9 cellular contexts compared by ENCODE assay signal in the genomic region with DNA sequence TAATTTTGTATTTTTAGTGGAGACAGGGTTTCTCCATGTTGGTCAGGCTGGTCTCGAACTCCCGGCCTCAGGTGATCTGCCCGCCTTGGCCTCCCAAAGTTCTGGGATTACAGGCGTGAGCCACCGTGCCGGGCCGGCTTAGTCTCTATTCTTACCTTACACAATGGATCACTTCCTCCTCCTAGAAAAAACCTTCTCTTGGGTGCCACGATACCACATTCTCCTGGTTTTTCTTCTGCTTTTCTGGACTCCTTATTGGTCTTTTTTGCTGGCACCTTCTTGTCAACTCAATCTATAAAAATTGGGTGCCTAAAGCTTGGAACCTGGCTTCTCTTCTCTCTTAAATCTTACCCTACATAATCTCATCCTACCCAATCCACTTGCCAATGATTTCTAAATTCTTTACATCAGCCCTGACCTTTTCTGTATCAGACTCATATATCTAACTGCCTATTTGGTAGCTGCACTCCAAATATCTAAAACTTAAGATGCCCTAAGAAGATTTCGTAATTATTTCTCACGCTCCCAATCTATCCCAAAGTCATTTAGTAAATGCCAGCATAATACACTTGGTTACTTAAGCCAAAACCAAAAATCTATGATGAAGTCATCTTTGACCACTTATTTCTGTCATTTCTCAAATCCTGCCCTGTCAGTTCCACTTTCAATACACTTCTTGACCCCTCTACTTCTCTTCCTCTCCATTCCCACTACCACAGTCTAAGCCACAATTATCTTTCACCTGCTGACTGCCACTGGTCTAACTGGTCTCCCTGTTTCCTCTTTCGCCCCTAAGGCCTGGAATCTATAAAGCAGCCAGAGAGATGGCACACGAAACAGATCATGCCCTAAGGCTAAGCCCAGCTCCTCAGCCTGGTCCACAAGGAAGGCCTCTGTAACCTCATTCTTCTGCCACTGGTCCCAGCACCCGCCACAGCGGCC. TPM values are rescaled to one million over a fixed set of nuclear protein-coding genes. Genes with fewer than 3 reads are reported as not detected.
DNase-seq lines count a peak whose midpoint lies in the region; ATAC-seq and TF ChIP-seq lines count a peak whose summit lies in the region.
"Had no signal": no experiment of that assay in that cellular context is flagged by ENCODE, and none has a peak within 500 bp of the region (broad histone marks: within the 10 kb centered on the region; RNA-seq: fewer than 3 reads in every experiment).

No MANE protein-coding gene starts in this region.

- peak overlapping the region; percentile 94 for H3K4me3 Mint-ChIP-seq in activated CD4-positive, alpha-beta memory T cell treated with anti-CD3 and anti-CD28 coated beads for 36 hours
- peak overlapping the region; percentile 92 to 97 (median 92) for H3K4me3 Mint-ChIP-seq in immature natural killer cell

- H3K27ac ChIP-seq in testis, result peak overlapping the region; percentile 95 to 98

- peaks cover 41% of the 10 kb centered on the region for H3K4me1 ChIP-seq in testis

- H3K36me3 Mint-ChIP-seq in activated CD4-positive, alpha-beta memory T cell treated with anti-CD3 and anti-CD28 coated beads for 36 hours, result peaks cover 30% of the 10 kb centered on the region
- H3K36me3 Mint-ChIP-seq in immature natural killer cell, result peaks cover 6 to 19% (median 11%) of the 10 kb centered on the region in 3 donors

- CTCF ChIA-PET in activated CD4-positive, alpha-beta memory T cell treated with anti-CD3 and anti-CD28 coated beads for 36 hours (lab: Charles Lee), result interaction anchor here (1.0 to 2.2 kb wide), 3 partner anchors 15 to 57 kb away, joined by 3 to 8 read pairs (median 8); a partner anchor contains a TSS
- CTCF ChIA-PET in GM10248 (lab: Yijun Ruan, JAX), result interaction anchor here (1.5 to 1.9 kb wide), 3 partner anchors 13 to 56 kb away, joined by 3 to 5 read pairs (median 3); no protein-coding TSS in a partner anchor

- intact Hi-C loops in activated CD4-positive, alpha-beta memory T cell treated with anti-CD3 and anti-CD28 coated beads for 36 hours (cut with micrococcal nuclease), result loop anchor here (5.0 to 10.0 kb wide), 3 partner anchors 56 to 548 kb away; a partner anchor contains a TSS
- intact Hi-C loops in testis (cut with DNase I; ENCODE audit: low total_unique reads), result loop anchor here (5.0 kb wide), 1 partner anchor 39 kb away; no protein-coding TSS in a partner anchor

- H3K4me1 Mint-ChIP-seq in activated CD4-positive, alpha-beta memory T cell treated with anti-CD3 and anti-CD28 coated beads for 36 hours (ENCODE audit: low read depth), result peaks cover 79% of the 10 kb centered on the region
- H3K4me1 Mint-ChIP-seq in immature natural killer cell, result peaks cover 54 to 76% of the 10 kb centered on the region in 2 donors

- H3K27me3 ChIP-seq in testis, result no peaks in the 10 kb centered on the region

- TF ChIP-seq CTCF in GM12875 (IDR thresholded peaks at IDR 0.05; ENCODE audit: borderline replicate concordance, insufficient read depth, low read depth, low read length), result no peak
- no peak for TF ChIP-seq CTCF in testis (IDR thresholded peaks at IDR 0.05)
- TF ChIP-seq CTCF in GM10248 (IDR thresholded peaks at IDR 0.05; ENCODE audit: control extremely low read depth, extremely low read depth, low read depth, missing control alignments), result no peak

- H3K27ac Mint-ChIP-seq in activated CD4-positive, alpha-beta memory T cell treated with anti-CD3 and anti-CD28 coated beads for 36 hours, result peak overlapping the region; percentile 94
- peak overlapping the region; percentile 89 to 98 (median 96) for H3K27ac Mint-ChIP-seq in immature natural killer cell

- H3K36me3 ChIP-seq in testis (ENCODE audit: low read depth, missing control alignments), result no peaks in the 10 kb centered on the region

- no peak for TF ChIP-seq POLR2A in testis (IDR thresholded peaks at IDR 0.05)

- DNase-seq in activated CD4-positive, alpha-beta memory T cell treated with anti-CD3 and anti-CD28 coated beads for 36 hours, result no peak
- no peak for DNase-seq in immature natural killer cell
- no peak for DNase-seq in testis
- DNase-seq in GM10248 (ENCODE audit: extremely low spot score), result no peak
- DNase-seq in NCI-H146 (lab: John Stamatoyannopoulos, UW), result no peak

- 57 to 66% methylated on average over 14 of the region's 14 CpGs for WGBS in testis, 2 donors

- H3K27me3 Mint-ChIP-seq in activated CD4-positive, alpha-beta memory T cell treated with anti-CD3 and anti-CD28 coated beads for 36 hours, result no peaks in the 10 kb centered on the region
- H3K27me3 Mint-ChIP-seq in immature natural killer cell (ENCODE audit: low read depth in 3 of 3), result peaks cover 7 to 20% (median 10%) of the 10 kb centered on the region in 3 donors

- no peaks in the 10 kb centered on the region for H3K9me3 ChIP-seq in testis

- POLR2A ChIA-PET in activated CD4-positive, alpha-beta memory T cell treated with anti-CD3 and anti-CD28 coated beads for 36 hours (lab: Charles Lee), result interaction anchor here (0.7 to 2.1 kb wide), 3 partner anchors 36 to 44 kb away, joined by 3 to 20 read pairs (median 11); a partner anchor contains a TSS
- POLR2A ChIA-PET in GM10248 (lab: Yijun Ruan, JAX), result interaction anchor here (0.6 to 2.8 kb wide), 2 partner anchors 11 to 44 kb away, joined by 10 to 17 read pairs; a partner anchor contains a TSS

- H3K9me3 Mint-ChIP-seq in activated CD4-positive, alpha-beta memory T cell treated with anti-CD3 and anti-CD28 coated beads for 36 hours, result no peaks in the 10 kb centered on the region
- no peaks in the 10 kb centered on the region for H3K9me3 Mint-ChIP-seq in immature natural killer cell

- H3K4me3 ChIP-seq in GM12875 (ENCODE audit: low read depth, low read length) (peak overlapping the region; percentile 68), testis (peak overlapping the region; percentile 87 to 96)

- ATAC-seq in HG02973 (IDR thresholded peaks at IDR 0.05; ENCODE audit: unreplicated experiment) (peak; percentile 15), HG03378 (IDR thresholded peaks at IDR 0.05; ENCODE audit: unreplicated experiment) (no peak)

RNA-seq across cellular contexts. Expression of a gene that starts 43.2 kb away (rescaled TPM):
- total RNA-seq in activated CD4-positive, alpha-beta memory T cell treated with anti-CD3 and anti-CD28 coated beads for 36 hours, result 10 to 100 TPM; 57.4 to 64.1 TPM
- polyA plus RNA-seq in immature natural killer cell (100 to 1,000 TPM in 1 of 3 donors, 10 to 100 TPM in 2; 50.7 to 107 (median 98.7) TPM), testis (ENCODE audit: insufficient read depth, low read depth, low replicate concordance) (78.8 TPM)
- 100 to 1,000 TPM; 120 to 128 TPM for total RNA-seq in testis

RNA-seq across cellular contexts. Expression of a gene that starts 54.9 kb away (rescaled TPM):
- total RNA-seq in activated CD4-positive, alpha-beta memory T cell treated with anti-CD3 and anti-CD28 coated beads for 36 hours, result not detected
- polyA plus RNA-seq in immature natural killer cell (not detected), testis (ENCODE audit: insufficient read depth, low read depth, low replicate concordance) (2.6 TPM)
- total RNA-seq in testis, result 1 to 10 TPM; 1.8 to 2.6 TPM
- total RNA-seq: SK-MEL-5 had no signal
